ENCODE assay signal across 3 cellular contexts in the genomic region with DNA sequence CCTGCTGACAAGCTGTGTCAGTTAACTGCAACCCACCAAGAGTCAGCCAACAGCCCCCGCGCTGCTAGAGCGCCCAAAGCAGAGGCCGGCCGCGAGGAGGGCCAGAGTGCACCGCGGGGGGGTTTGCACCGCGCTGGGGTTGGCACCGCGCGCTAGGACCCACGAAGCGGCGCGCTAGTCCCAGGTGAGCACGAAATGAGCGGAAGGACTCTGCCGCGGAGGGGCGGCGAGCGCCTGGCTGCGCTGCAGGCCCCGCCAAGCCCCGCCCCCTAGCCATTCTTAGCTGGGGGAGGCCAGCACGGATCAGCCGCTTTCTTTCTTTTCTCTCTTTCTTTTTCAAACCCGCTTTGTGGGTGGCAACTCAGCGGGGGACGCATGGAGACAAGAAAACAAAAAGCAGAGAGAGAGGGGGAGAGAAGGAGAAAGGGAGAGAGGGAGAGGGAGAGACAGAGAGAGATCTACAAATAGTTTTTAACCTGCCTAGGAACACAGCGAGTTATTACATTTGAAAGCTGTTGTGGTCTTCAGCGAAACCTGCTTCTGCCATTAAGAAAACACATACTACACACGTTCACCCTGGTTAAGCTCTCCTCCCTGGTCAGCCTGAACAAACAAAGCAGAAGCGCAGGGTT.
TF ChIP-seq lines count a peak whose summit lies in the region.

No MANE protein-coding gene starts in this region.

TF ChIP-seq in SK-N-SH, 30 proteins besides CTCF, POLR2A, EP300 and RAD21:
- TF ChIP-seq GATA2 (CRISPR knock-in tag; IDR thresholded peaks at IDR 0.05) (no peak), MXI1 (IDR thresholded peaks at IDR 0.05; ENCODE audit: low read depth, low read length) (no peak), EZH2phosphoT487 (IDR thresholded peaks at IDR 0.05; ENCODE audit: borderline replicate concordance, low read depth) (peak; percentile 43; the same call in 1 of the 2 replicates), NFIC (IDR thresholded peaks at IDR 0.05; ENCODE audit: borderline replicate concordance) (no peak)
TF ChIP-seq in SK-N-SH: peak in this region for 1.

TF ChIP-seq in SK-N-SH treated with all-trans-retinoic acid at 6 μM for 48 hours, 23 proteins besides CTCF, POLR2A, EP300 and RAD21:
- TF ChIP-seq ZC3H10 (CRISPR knock-in tag; IDR thresholded peaks at IDR 0.05) (no peak), ZFP30 (CRISPR knock-in tag; IDR thresholded peaks at IDR 0.05) (no peak), TOX (CRISPR knock-in tag; IDR thresholded peaks at IDR 0.05; ENCODE audit: borderline replicate concordance) (no peak), ZNF70 (CRISPR knock-in tag; IDR thresholded peaks at IDR 0.05) (no peak), ISL1 (CRISPR knock-in tag; IDR thresholded peaks at IDR 0.05) (no peak), ZFP3 (CRISPR knock-in tag; IDR thresholded peaks at IDR 0.05) (no peak), OSR1 (CRISPR knock-in tag; IDR thresholded peaks at IDR 0.05) (no peak), PPARA (CRISPR knock-in tag; IDR thresholded peaks at IDR 0.05; ENCODE audit: borderline replicate concordance) (no peak), RARB (CRISPR knock-in tag; IDR thresholded peaks at IDR 0.05) (no peak), GLIS3 (CRISPR knock-in tag; IDR thresholded peaks at IDR 0.05) (no peak), TCF4 (CRISPR knock-in tag; IDR thresholded peaks at IDR 0.05; ENCODE audit: borderline replicate concordance) (no peak), ARNTL (CRISPR knock-in tag; IDR thresholded peaks at IDR 0.05; ENCODE audit: borderline replicate concordance, low read depth) (no peak), ZNF565 (CRISPR knock-in tag; conservative IDR thresholded peaks at IDR 0.05; ENCODE audit: low read depth) (no peak)
- TF ChIP-seq, protein P1, sequence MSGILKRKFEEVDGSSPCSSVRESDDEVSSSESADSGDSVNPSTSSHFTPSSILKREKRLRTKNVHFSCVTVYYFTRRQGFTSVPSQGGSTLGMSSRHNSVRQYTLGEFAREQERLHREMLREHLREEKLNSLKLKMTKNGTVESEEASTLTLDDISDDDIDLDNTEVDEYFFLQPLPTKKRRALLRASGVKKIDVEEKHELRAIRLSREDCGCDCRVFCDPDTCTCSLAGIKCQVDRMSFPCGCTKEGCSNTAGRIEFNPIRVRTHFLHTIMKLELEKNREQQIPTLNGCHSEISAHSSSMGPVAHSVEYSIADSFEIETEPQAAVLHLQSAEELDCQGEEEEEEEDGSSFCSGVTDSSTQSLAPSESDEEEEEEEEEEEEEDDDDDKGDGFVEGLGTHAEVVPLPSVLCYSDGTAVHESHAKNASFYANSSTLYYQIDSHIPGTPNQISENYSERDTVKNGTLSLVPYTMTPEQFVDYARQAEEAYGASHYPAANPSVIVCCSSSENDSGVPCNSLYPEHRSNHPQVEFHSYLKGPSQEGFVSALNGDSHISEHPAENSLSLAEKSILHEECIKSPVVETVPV (CRISPR knock-in tag; IDR thresholded peaks at IDR 0.05) = no peak
- TF ChIP-seq, protein P2, sequence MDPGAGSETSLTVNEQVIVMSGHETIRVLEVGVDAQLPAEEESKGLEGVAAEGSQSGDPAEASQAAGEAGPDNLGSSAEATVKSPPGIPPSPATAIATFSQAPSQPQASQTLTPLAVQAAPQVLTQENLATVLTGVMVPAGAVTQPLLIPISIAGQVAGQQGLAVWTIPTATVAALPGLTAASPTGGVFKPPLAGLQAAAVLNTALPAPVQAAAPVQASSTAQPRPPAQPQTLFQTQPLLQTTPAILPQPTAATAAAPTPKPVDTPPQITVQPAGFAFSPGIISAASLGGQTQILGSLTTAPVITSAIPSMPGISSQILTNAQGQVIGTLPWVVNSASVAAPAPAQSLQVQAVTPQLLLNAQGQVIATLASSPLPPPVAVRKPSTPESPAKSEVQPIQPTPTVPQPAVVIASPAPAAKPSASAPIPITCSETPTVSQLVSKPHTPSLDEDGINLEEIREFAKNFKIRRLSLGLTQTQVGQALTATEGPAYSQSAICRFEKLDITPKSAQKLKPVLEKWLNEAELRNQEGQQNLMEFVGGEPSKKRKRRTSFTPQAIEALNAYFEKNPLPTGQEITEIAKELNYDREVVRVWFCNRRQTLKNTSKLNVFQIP (CRISPR knock-in tag; IDR thresholded peaks at IDR 0.05; ENCODE audit: borderline replicate concordance, low read depth) = no peak
- TF ChIP-seq, protein P3, sequence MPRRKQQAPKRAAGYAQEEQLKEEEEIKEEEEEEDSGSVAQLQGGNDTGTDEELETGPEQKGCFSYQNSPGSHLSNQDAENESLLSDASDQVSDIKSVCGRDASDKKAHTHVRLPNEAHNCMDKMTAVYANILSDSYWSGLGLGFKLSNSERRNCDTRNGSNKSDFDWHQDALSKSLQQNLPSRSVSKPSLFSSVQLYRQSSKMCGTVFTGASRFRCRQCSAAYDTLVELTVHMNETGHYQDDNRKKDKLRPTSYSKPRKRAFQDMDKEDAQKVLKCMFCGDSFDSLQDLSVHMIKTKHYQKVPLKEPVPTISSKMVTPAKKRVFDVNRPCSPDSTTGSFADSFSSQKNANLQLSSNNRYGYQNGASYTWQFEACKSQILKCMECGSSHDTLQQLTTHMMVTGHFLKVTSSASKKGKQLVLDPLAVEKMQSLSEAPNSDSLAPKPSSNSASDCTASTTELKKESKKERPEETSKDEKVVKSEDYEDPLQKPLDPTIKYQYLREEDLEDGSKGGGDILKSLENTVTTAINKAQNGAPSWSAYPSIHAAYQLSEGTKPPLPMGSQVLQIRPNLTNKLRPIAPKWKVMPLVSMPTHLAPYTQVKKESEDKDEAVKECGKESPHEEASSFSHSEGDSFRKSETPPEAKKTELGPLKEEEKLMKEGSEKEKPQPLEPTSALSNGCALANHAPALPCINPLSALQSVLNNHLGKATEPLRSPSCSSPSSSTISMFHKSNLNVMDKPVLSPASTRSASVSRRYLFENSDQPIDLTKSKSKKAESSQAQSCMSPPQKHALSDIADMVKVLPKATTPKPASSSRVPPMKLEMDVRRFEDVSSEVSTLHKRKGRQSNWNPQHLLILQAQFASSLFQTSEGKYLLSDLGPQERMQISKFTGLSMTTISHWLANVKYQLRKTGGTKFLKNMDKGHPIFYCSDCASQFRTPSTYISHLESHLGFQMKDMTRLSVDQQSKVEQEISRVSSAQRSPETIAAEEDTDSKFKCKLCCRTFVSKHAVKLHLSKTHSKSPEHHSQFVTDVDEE (CRISPR knock-in tag; IDR thresholded peaks at IDR 0.05) = no peak

TF ChIP-seq in GM12878, 131 proteins besides CTCF, POLR2A, EP300 and RAD21:
- TF ChIP-seq KDM1A (IDR thresholded peaks at IDR 0.05; ENCODE audit: borderline replicate concordance) = no peak
- no peak for TF ChIP-seq HCFC1 (IDR thresholded peaks at IDR 0.05; ENCODE audit: low read length)
- peak; percentile 16 for TF ChIP-seq SUZ12 (IDR thresholded peaks at IDR 0.05; ENCODE audit: unreplicated experiment)
- TF ChIP-seq, protein P4, sequence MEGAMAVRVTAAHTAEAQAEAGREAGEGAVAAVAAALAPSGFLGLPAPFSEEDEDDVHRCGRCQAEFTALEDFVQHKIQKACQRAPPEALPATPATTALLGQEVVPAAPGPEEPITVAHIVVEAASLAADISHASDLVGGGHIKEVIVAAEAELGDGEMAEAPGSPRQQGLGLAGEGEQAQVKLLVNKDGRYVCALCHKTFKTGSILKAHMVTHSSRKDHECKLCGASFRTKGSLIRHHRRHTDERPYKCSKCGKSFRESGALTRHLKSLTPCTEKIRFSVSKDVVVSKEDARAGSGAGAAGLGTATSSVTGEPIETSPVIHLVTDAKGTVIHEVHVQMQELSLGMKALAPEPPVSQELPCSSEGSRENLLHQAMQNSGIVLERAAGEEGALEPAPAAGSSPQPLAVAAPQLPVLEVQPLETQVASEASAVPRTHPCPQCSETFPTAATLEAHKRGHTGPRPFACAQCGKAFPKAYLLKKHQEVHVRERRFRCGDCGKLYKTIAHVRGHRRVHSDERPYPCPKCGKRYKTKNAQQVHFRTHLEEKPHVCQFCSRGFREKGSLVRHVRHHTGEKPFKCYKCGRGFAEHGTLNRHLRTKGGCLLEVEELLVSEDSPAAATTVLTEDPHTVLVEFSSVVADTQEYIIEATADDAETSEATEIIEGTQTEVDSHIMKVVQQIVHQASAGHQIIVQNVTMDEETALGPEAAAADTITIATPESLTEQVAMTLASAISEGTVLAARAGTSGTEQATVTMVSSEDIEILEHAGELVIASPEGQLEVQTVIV (IDR thresholded peaks at IDR 0.05; ENCODE audit: borderline replicate concordance, partially characterized antibody) = no peak
- no peak for TF ChIP-seq POU2F2 (IDR thresholded peaks at IDR 0.05; ENCODE audit: borderline replicate concordance, low read depth, low read length)
- no peak for TF ChIP-seq YY1 (IDR thresholded peaks at IDR 0.05; ENCODE audit: low read depth, low read length)
- TF ChIP-seq, protein P5, sequence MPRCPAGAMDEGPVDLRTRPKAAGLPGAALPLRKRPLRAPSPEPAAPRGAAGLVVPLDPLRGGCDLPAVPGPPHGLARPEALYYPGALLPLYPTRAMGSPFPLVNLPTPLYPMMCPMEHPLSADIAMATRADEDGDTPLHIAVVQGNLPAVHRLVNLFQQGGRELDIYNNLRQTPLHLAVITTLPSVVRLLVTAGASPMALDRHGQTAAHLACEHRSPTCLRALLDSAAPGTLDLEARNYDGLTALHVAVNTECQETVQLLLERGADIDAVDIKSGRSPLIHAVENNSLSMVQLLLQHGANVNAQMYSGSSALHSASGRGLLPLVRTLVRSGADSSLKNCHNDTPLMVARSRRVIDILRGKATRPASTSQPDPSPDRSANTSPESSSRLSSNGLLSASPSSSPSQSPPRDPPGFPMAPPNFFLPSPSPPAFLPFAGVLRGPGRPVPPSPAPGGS (IDR thresholded peaks at IDR 0.05; ENCODE audit: borderline replicate concordance, insufficient read depth, low read depth, low read length, poor library complexity, severe bottlenecking) = no peak
- TF ChIP-seq SMC3 (IDR thresholded peaks at IDR 0.05; ENCODE audit: borderline replicate concordance, low read length) = peak; percentile 19; the same call in 1 of the 2 replicates
- TF ChIP-seq STAT1 (conservative IDR thresholded peaks at IDR 0.05) = no peak
TF ChIP-seq in GM12878: peak in this region for 2.
